In the genomic region with DNA sequence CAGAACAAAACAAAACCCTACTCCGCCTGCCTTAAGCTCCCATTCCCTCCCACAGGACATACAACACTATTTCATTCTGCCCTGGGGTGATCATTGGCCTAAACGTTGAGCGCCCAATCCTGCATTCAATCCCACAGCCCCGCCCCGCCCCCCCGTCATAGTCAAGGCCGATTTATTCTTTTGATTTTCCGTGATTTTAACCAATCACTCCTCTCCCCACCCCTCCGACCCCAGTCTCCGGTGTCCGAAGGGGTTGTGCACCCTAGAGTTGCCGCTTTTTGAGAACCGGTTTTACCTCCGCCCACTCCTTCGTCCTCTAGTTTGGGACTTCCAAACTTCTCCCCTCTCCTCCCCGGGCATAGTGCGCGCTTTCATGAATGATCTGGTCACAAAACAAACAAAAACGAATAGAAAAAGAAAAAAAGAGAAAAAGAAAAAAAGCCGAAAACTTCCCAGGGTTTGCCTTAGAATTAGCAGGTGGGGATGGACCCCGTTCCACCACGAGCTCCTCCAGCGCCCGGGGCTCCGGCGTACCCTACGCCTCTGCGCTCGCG, we compare ENCODE assay signal across 1 cellular context.
TF ChIP-seq lines count a peak whose summit lies in the region.

No MANE protein-coding gene starts in this region.

TF ChIP-seq in IMR-90, 13 proteins besides CTCF, POLR2A, EP300 and RAD21 (continued from another document):
- TF ChIP-seq FOS (IDR thresholded peaks at IDR 0.05; ENCODE audit: low read depth, low read length) (no peak), NFE2L2 (IDR thresholded peaks at IDR 0.05; ENCODE audit: low read depth, low read length) (no peak), MAFK (IDR thresholded peaks at IDR 0.05; ENCODE audit: low read depth, low read length) (no peak), RFX5 (IDR thresholded peaks at IDR 0.05; ENCODE audit: low read depth, low read length) (no peak), RCOR1 (IDR thresholded peaks at IDR 0.05; ENCODE audit: insufficient replicate concordance, low read length) (no peak), MAZ (IDR thresholded peaks at IDR 0.05; ENCODE audit: borderline replicate concordance, low read depth, low read length) (no peak), CHD1 (IDR thresholded peaks at IDR 0.05; ENCODE audit: low read depth, low read length) (no peak), MXI1 (IDR thresholded peaks at IDR 0.05; ENCODE audit: borderline replicate concordance, low read depth, low read length) (no peak), SMC3 (IDR thresholded peaks at IDR 0.05; ENCODE audit: low read depth, low read length) (no peak), BHLHE40 (IDR thresholded peaks at IDR 0.05; ENCODE audit: low read depth, low read length) (no peak)
- TF ChIP-seq, protein P1, sequence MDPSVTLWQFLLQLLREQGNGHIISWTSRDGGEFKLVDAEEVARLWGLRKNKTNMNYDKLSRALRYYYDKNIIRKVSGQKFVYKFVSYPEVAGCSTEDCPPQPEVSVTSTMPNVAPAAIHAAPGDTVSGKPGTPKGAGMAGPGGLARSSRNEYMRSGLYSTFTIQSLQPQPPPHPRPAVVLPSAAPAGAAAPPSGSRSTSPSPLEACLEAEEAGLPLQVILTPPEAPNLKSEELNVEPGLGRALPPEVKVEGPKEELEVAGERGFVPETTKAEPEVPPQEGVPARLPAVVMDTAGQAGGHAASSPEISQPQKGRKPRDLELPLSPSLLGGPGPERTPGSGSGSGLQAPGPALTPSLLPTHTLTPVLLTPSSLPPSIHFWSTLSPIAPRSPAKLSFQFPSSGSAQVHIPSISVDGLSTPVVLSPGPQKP (IDR thresholded peaks at IDR 0.05; ENCODE audit: borderline replicate concordance, low read depth, low read length) = no peak
TF ChIP-seq in IMR-90: peak in this region for 0.
